ENCODE assay signal across 27 cellular contexts in the genomic region with DNA sequence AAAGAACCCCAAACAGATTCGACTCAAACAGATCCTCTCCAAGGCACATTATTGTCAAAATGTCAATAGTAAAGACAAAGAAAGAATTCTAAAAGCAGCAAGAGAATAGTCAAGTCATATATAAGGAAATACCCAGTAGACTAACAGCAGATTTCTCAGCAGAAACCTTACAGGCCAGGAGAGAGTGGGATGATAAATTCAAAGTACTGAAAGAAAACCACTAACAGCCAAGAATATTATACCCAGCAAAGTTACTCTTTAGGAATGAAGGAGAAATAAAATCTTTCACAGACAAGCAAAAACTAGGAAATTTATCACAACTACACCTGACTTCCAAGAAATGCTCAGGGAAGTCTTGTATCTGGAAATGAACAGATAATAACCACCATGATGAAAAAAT.
DNase-seq lines count a peak whose midpoint lies in the region; TF ChIP-seq lines count a peak whose summit lies in the region.
"Had no signal": no experiment of that assay in that cellular context is flagged by ENCODE, and none has a peak within 500 bp of the region (broad histone marks: within the 10 kb centered on the region; RNA-seq: fewer than 3 reads in every experiment).

No MANE protein-coding gene starts in this region.

- CTCF ChIA-PET in HEK293 (lab: Yijun Ruan, JAX) = no interaction called here

- DNase-seq in GM19238 (ENCODE audit: insufficient read length, low spot score) = no peak
- DNase-seq: 8988T; ACHN; AML-193; BE2C; C1 segment of cervical spinal cord; Caco-2; Calu3; CD4-positive, alpha-beta memory T cell; CD4-positive, alpha-beta T cell; CD4-positive, CD25-positive, alpha-beta regulatory T cell; CD8-positive, alpha-beta memory T cell; CD8-positive, alpha-beta T cell; COR-L47; DMS 273 treated with DMSO at 0.1 percent for 48 hours; DMS153; DMS53; DMS79; DMS79 treated with DMSO at 0.1 percent for 48 hours; DND-41; EL had no signal

- no peaks in the 10 kb centered on the region for H3K9me3 ChIP-seq in HEK293 (ENCODE audit: control insufficient read depth, insufficient read depth, low read depth, low read length)
- H3K9me3 ChIP-seq: BE2C had no signal

- no peaks in the 10 kb centered on the region for H3K36me3 ChIP-seq in HEK293 (ENCODE audit: control insufficient read depth in 2 of 2, insufficient read depth in 1 of 2, low read length in 2 of 2)
- H3K36me3 ChIP-seq: BE2C; BLaER1; BLaER1 treated with 17β-estradiol and CSF1 and Interleukin-3, amounts not matched to agents 10 nM and 100 nM had no signal

- no peaks in the 10 kb centered on the region for H3K4me1 ChIP-seq in HEK293 (ENCODE audit: control insufficient read depth, insufficient read depth, low read length)
- H3K4me1 ChIP-seq: A549, BE2C, Caco-2 had no signal

- TF ChIP-seq CTCF in HEK293 (tag by site-specific recombination; IDR thresholded peaks at IDR 0.05) = no peak

- no peak overlapping the region for H3K4me3 ChIP-seq in HEK293 (ENCODE audit: low read depth, low read length)
- H3K4me3 ChIP-seq: A549; BLaER1; BLaER1 treated with 17β-estradiol and CSF1 and Interleukin-3, amounts not matched to agents 10 nM and 100 nM had no signal

- no peak overlapping the region for H3K27ac ChIP-seq in HEK293 (ENCODE audit: extremely low read depth, low read depth, low read length)
- H3K27ac ChIP-seq: 22Rv1; A549; BLaER1; BLaER1 treated with 17β-estradiol and CSF1 and Interleukin-3, amounts not matched to agents 10 nM and 100 nM; C4-2B had no signal

- POLR2A ChIA-PET in HEK293 (lab: Yijun Ruan, JAX) = no interaction called here

TF ChIP-seq in HEK293, 187 proteins besides CTCF, POLR2A, EP300 and RAD21:
- TF ChIP-seq ZNF580 (tag by site-specific recombination; IDR thresholded peaks at IDR 0.05) (no peak), SETDB1 (IDR thresholded peaks at IDR 0.05; ENCODE audit: insufficient read length, low read length) (peak; percentile 97), TRIM28 (IDR thresholded peaks at IDR 0.05; ENCODE audit: borderline replicate concordance, low read length) (peak; percentile 31; the same call in 1 of the 2 replicates)
